In the genomic region with DNA sequence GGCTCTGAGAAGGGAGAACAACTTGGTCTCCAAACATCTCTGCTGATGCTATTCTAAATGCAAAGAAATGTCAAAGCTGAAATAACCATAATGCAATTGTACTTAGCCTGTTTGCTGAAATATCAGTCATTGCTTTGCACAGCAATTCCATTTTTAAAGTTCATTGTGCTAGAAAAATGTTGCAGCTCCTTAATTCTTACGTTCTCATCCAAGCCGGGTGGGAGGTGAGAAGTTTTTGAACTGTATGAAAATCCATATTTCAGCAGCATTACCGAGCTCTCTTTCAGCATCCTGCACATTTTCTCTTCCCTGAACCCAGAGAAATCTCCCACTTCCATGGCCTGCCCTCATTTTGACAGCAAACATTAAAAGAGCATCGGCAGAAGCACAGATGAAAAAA, we compare ENCODE assay signal across 25 cellular contexts.
"Had no signal": no experiment of that assay in that cellular context is flagged by ENCODE, and none has a peak within 500 bp of the region (broad histone marks: within the 10 kb centered on the region; RNA-seq: fewer than 3 reads in every experiment).

No MANE protein-coding gene starts in this region.

- ATAC-seq: naive thymus-derived CD4-positive, alpha-beta T cell; natural killer cell; pancreas; right cardiac atrium; right lobe of liver; stimulated activated effector memory CD8-positive, alpha-beta T cell treated with anti-CD3 and anti-CD28 coated beads, Interleukin-12 subunit alpha, Interleukin-12 subunit beta, amount 100 ng/mL, for 72 hours; stimulated activated naive B cell treated with anti-CD40 and anti-IgM and Interleukin-4, amounts not matched to agents 10 μg/mL and 1 μg/mL and 100 μg/mL, for 72 hours; upper lobe of right lung had no signal

- H3K36me3 ChIP-seq: neural progenitor cell, pancreas, prostate gland, right lobe of liver, sigmoid colon, thoracic aorta, thyroid gland, transverse colon, upper lobe of right lung, uterus had no signal

- H3K4me1 ChIP-seq: neural progenitor cell, pancreas, prostate gland, right lobe of liver, thyroid gland, transverse colon, upper lobe of right lung, uterus had no signal

- H3K9me3 Mint-ChIP-seq: nephron; neural progenitor cell; stimulated activated naive CD8-positive, alpha-beta T cell treated with anti-CD3 and anti-CD28 coated beads, Interleukin-15, Interleukin-2, amounts not matched to agents 100 ng/mL and 50 ng/mL, for 24 hours; type B pancreatic cell had no signal

- H3K27me3 Mint-ChIP-seq: stimulated activated naive B cell treated with anti-CD40 and anti-IgM and Interleukin-4, amounts not matched to agents 10 μg/mL and 1 μg/mL and 100 μg/mL, for 72 hours; stimulated activated naive CD8-positive, alpha-beta T cell treated with anti-CD3 and anti-CD28 coated beads, Interleukin-15, Interleukin-2, amounts not matched to agents 100 ng/mL and 50 ng/mL, for 24 hours had no signal

- H3K4me3 ChIP-seq: neural progenitor cell, pancreas, prostate gland, right lobe of liver, sigmoid colon, thoracic aorta, thyroid gland, transverse colon, upper lobe of right lung, uterus had no signal

- H3K27ac Mint-ChIP-seq: naive thymus-derived CD4-positive, alpha-beta T cell; natural killer cell; nephron; neural progenitor cell; stimulated activated effector memory CD8-positive, alpha-beta T cell treated with anti-CD3 and anti-CD28 coated beads, Interleukin-12 subunit alpha, Interleukin-12 subunit beta, amount 100 ng/mL, for 72 hours; stimulated activated naive B cell treated with anti-CD40 and anti-IgM and Interleukin-4, amounts not matched to agents 10 μg/mL and 1 μg/mL and 100 μg/mL, for 72 hours; stimulated activated naive CD8-positive, alpha-beta T cell treated with anti-CD3 and anti-CD28 coated beads, Interleukin-15, Interleukin-2, amounts not matched to agents 100 ng/mL and 50 ng/mL, for 24 hours; type B pancreatic cell had no signal

- H3K36me3 Mint-ChIP-seq: naive thymus-derived CD4-positive, alpha-beta T cell; natural killer cell; neural progenitor cell; stimulated activated effector memory CD8-positive, alpha-beta T cell treated with anti-CD3 and anti-CD28 coated beads, Interleukin-12 subunit alpha, Interleukin-12 subunit beta, amount 100 ng/mL, for 72 hours; stimulated activated naive B cell treated with anti-CD40 and anti-IgM and Interleukin-4, amounts not matched to agents 10 μg/mL and 1 μg/mL and 100 μg/mL, for 72 hours; type B pancreatic cell had no signal

- H3K27me3 ChIP-seq: neural progenitor cell, pancreas, right lobe of liver, sigmoid colon, thyroid gland, transverse colon, upper lobe of right lung, uterus had no signal

- DNase-seq: naive thymus-derived CD4-positive, alpha-beta T cell; natural killer cell; pancreas; right cardiac atrium; right lobe of liver; sigmoid colon; small intestine; stimulated activated CD4-positive, alpha-beta T cell treated with anti-CD3 and anti-CD28 coated beads, Interleukin-15, amount 100 ng/mL, for 24 hours; stimulated activated CD4-positive, alpha-beta T cell treated with anti-CD3 and anti-CD28 coated beads, Interleukin-2, amount 100 ng/mL, for 24 hours; stimulated activated CD4-positive, alpha-beta T cell treated with anti-CD3 and anti-CD28 coated beads, Interleukin-2, amount 100 ng/mL, for 48 hours; stimulated activated CD4-positive, alpha-beta T cell treated with anti-CD3 and anti-CD28 coated beads, Interleukin-4, amount 100 ng/mL, for 24 hours; stimulated activated naive B cell treated with anti-CD40 and anti-IgM and Interleukin-4, amounts not matched to agents 10 μg/mL and 1 μg/mL and 100 μg/mL, for 72 hours; stimulated activated naive CD4-positive, alpha-beta T cell treated with Interleukin-2 at 50 U/mL for 16 hours; substantia nigra; thyroid gland; transverse colon; upper lobe of right lung; uterus had no signal

- H3K4me1 Mint-ChIP-seq: naive thymus-derived CD4-positive, alpha-beta T cell; natural killer cell; nephron; neural progenitor cell; stimulated activated effector memory CD8-positive, alpha-beta T cell treated with anti-CD3 and anti-CD28 coated beads, Interleukin-12 subunit alpha, Interleukin-12 subunit beta, amount 100 ng/mL, for 72 hours; stimulated activated naive B cell treated with anti-CD40 and anti-IgM and Interleukin-4, amounts not matched to agents 10 μg/mL and 1 μg/mL and 100 μg/mL, for 72 hours had no signal

- H3K27ac ChIP-seq: neural progenitor cell, pancreas, prostate gland, right lobe of liver, sigmoid colon, thoracic aorta, thyroid gland, transverse colon, upper lobe of right lung, uterus had no signal

- H3K9me3 ChIP-seq: pancreas, prostate gland, right lobe of liver, sigmoid colon, thoracic aorta, thyroid gland, transverse colon, upper lobe of right lung, uterus had no signal

- H3K4me3 Mint-ChIP-seq: naive thymus-derived CD4-positive, alpha-beta T cell; natural killer cell; nephron; neural progenitor cell; stimulated activated effector memory CD8-positive, alpha-beta T cell treated with anti-CD3 and anti-CD28 coated beads, Interleukin-12 subunit alpha, Interleukin-12 subunit beta, amount 100 ng/mL, for 72 hours; stimulated activated naive B cell treated with anti-CD40 and anti-IgM and Interleukin-4, amounts not matched to agents 10 μg/mL and 1 μg/mL and 100 μg/mL, for 72 hours; stimulated activated naive CD8-positive, alpha-beta T cell treated with anti-CD3 and anti-CD28 coated beads, Interleukin-15, Interleukin-2, amounts not matched to agents 100 ng/mL and 50 ng/mL, for 24 hours; type B pancreatic cell had no signal
